In genomic region chr4:103075894-103076776, GRCh38 we compare ENCODE assay signal across 1 cellular context.
TF ChIP-seq lines count a peak whose summit lies in the region.

A gene with protein sequence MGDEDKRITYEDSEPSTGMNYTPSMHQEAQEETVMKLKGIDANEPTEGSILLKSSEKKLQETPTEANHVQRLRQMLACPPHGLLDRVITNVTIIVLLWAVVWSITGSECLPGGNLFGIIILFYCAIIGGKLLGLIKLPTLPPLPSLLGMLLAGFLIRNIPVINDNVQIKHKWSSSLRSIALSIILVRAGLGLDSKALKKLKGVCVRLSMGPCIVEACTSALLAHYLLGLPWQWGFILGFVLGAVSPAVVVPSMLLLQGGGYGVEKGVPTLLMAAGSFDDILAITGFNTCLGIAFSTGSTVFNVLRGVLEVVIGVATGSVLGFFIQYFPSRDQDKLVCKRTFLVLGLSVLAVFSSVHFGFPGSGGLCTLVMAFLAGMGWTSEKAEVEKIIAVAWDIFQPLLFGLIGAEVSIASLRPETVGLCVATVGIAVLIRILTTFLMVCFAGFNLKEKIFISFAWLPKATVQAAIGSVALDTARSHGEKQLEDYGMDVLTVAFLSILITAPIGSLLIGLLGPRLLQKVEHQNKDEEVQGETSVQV (minus strand): TSS chr4:103076761. CDS start chr4:103067550, 9,211 bp downstream.

TF ChIP-seq in HepG2, 621 proteins besides CTCF, POLR2A, EP300 and RAD21 (continued from another document and continues in another):
- TF ChIP-seq, protein P1, sequence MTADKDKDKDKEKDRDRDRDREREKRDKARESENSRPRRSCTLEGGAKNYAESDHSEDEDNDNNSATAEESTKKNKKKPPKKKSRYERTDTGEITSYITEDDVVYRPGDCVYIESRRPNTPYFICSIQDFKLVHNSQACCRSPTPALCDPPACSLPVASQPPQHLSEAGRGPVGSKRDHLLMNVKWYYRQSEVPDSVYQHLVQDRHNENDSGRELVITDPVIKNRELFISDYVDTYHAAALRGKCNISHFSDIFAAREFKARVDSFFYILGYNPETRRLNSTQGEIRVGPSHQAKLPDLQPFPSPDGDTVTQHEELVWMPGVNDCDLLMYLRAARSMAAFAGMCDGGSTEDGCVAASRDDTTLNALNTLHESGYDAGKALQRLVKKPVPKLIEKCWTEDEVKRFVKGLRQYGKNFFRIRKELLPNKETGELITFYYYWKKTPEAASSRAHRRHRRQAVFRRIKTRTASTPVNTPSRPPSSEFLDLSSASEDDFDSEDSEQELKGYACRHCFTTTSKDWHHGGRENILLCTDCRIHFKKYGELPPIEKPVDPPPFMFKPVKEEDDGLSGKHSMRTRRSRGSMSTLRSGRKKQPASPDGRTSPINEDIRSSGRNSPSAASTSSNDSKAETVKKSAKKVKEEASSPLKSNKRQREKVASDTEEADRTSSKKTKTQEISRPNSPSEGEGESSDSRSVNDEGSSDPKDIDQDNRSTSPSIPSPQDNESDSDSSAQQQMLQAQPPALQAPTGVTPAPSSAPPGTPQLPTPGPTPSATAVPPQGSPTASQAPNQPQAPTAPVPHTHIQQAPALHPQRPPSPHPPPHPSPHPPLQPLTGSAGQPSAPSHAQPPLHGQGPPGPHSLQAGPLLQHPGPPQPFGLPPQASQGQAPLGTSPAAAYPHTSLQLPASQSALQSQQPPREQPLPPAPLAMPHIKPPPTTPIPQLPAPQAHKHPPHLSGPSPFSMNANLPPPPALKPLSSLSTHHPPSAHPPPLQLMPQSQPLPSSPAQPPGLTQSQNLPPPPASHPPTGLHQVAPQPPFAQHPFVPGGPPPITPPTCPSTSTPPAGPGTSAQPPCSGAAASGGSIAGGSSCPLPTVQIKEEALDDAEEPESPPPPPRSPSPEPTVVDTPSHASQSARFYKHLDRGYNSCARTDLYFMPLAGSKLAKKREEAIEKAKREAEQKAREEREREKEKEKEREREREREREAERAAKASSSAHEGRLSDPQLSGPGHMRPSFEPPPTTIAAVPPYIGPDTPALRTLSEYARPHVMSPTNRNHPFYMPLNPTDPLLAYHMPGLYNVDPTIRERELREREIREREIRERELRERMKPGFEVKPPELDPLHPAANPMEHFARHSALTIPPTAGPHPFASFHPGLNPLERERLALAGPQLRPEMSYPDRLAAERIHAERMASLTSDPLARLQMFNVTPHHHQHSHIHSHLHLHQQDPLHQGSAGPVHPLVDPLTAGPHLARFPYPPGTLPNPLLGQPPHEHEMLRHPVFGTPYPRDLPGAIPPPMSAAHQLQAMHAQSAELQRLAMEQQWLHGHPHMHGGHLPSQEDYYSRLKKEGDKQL (CRISPR knock-in tag; IDR thresholded peaks at IDR 0.05; ENCODE audit: low read depth): 0 out of 2 replicates have a peak, but pooled peaks have one; percentile 19
- no peak for TF ChIP-seq ZNF121 (CRISPR knock-in tag; IDR thresholded peaks at IDR 0.05)
- no peak for TF ChIP-seq NR3C1 (CRISPR knock-in tag; IDR thresholded peaks at IDR 0.05)
- TF ChIP-seq, protein P2, sequence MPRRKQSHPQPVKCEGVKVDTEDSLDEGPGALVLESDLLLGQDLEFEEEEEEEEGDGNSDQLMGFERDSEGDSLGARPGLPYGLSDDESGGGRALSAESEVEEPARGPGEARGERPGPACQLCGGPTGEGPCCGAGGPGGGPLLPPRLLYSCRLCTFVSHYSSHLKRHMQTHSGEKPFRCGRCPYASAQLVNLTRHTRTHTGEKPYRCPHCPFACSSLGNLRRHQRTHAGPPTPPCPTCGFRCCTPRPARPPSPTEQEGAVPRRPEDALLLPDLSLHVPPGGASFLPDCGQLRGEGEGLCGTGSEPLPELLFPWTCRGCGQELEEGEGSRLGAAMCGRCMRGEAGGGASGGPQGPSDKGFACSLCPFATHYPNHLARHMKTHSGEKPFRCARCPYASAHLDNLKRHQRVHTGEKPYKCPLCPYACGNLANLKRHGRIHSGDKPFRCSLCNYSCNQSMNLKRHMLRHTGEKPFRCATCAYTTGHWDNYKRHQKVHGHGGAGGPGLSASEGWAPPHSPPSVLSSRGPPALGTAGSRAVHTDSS (CRISPR knock-in tag; conservative IDR thresholded peaks at IDR 0.05): 0 out of 2 replicates have a peak, but pooled peaks have one; percentile 19
- TF ChIP-seq DZIP1 (CRISPR knock-in tag; IDR thresholded peaks at IDR 0.05): peak; percentile 83; the same call in 1 of the 2 replicates
- TF ChIP-seq PLRG1 (conservative IDR thresholded peaks at IDR 0.05): no peak
- no peak for TF ChIP-seq EED (CRISPR knock-in tag; IDR thresholded peaks at IDR 0.05)
- 0 out of 2 replicates have a peak, but pooled peaks have one; percentile 37 for TF ChIP-seq CSRNP2 (CRISPR knock-in tag; conservative IDR thresholded peaks at IDR 0.05; ENCODE audit: low read depth)
- no peak for TF ChIP-seq HNRNPK (IDR thresholded peaks at IDR 0.05; ENCODE audit: low read depth, low read length, poor library complexity, severe bottlenecking)
- TF ChIP-seq ZBTB42 (CRISPR knock-in tag; IDR thresholded peaks at IDR 0.05): 0 out of 2 replicates have a peak, but pooled peaks have one; percentile 23
- no peak for TF ChIP-seq SOX5 (CRISPR knock-in tag; IDR thresholded peaks at IDR 0.05; ENCODE audit: borderline replicate concordance)
- TF ChIP-seq SNAI1 (CRISPR knock-in tag; IDR thresholded peaks at IDR 0.05; ENCODE audit: borderline replicate concordance): peak; percentile 29; the same call in 1 of the 2 replicates
- TF ChIP-seq, protein P3, sequence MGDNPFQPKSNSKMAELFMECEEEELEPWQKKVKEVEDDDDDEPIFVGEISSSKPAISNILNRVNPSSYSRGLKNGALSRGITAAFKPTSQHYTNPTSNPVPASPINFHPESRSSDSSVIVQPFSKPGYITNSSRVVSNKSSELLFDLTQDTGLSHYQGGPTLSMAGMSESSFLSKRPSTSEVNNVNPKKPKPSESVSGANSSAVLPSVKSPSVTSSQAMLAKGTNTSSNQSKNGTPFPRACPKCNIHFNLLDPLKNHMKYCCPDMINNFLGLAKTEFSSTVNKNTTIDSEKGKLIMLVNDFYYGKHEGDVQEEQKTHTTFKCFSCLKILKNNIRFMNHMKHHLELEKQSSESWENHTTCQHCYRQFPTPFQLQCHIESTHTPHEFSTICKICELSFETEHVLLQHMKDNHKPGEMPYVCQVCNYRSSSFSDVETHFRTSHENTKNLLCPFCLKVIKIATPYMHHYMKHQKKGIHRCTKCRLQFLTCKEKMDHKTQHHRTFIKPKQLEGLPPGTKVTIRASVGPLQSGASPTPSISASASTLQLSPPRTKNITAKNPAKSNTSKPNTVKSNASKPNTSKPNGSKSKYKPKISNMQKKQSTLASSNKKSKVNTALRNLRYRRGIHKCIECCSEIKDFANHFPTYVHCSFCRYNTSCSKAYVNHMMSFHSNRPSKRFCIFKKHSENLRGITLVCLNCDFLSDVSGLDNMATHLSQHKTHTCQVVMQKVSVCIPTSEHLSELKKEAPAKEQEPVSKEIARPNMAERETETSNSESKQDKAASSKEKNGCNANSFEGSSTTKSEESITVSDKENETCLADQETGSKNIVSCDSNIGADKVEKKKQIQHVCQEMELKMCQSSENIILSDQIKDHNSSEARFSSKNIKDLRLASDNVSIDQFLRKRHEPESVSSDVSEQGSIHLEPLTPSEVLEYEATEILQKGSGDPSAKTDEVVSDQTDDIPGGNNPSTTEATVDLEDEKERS (CRISPR knock-in tag; IDR thresholded peaks at IDR 0.05): peak; percentile 44; the same call in 1 of the 2 replicates
- 0 out of 2 replicates have a peak, but pooled peaks have one; percentile 51 for TF ChIP-seq HNRNPUL1 (IDR thresholded peaks at IDR 0.05; ENCODE audit: low read depth, low read length)
- peak; percentile 57; the same call in 1 of the 2 replicates for TF ChIP-seq ZNF446 (CRISPR knock-in tag; IDR thresholded peaks at IDR 0.05)
- TF ChIP-seq ZNF33B (CRISPR knock-in tag; IDR thresholded peaks at IDR 0.05): no peak
- TF ChIP-seq MED8 (CRISPR knock-in tag; IDR thresholded peaks at IDR 0.05; ENCODE audit: insufficient replicate concordance): no peak
- TF ChIP-seq, protein P4, sequence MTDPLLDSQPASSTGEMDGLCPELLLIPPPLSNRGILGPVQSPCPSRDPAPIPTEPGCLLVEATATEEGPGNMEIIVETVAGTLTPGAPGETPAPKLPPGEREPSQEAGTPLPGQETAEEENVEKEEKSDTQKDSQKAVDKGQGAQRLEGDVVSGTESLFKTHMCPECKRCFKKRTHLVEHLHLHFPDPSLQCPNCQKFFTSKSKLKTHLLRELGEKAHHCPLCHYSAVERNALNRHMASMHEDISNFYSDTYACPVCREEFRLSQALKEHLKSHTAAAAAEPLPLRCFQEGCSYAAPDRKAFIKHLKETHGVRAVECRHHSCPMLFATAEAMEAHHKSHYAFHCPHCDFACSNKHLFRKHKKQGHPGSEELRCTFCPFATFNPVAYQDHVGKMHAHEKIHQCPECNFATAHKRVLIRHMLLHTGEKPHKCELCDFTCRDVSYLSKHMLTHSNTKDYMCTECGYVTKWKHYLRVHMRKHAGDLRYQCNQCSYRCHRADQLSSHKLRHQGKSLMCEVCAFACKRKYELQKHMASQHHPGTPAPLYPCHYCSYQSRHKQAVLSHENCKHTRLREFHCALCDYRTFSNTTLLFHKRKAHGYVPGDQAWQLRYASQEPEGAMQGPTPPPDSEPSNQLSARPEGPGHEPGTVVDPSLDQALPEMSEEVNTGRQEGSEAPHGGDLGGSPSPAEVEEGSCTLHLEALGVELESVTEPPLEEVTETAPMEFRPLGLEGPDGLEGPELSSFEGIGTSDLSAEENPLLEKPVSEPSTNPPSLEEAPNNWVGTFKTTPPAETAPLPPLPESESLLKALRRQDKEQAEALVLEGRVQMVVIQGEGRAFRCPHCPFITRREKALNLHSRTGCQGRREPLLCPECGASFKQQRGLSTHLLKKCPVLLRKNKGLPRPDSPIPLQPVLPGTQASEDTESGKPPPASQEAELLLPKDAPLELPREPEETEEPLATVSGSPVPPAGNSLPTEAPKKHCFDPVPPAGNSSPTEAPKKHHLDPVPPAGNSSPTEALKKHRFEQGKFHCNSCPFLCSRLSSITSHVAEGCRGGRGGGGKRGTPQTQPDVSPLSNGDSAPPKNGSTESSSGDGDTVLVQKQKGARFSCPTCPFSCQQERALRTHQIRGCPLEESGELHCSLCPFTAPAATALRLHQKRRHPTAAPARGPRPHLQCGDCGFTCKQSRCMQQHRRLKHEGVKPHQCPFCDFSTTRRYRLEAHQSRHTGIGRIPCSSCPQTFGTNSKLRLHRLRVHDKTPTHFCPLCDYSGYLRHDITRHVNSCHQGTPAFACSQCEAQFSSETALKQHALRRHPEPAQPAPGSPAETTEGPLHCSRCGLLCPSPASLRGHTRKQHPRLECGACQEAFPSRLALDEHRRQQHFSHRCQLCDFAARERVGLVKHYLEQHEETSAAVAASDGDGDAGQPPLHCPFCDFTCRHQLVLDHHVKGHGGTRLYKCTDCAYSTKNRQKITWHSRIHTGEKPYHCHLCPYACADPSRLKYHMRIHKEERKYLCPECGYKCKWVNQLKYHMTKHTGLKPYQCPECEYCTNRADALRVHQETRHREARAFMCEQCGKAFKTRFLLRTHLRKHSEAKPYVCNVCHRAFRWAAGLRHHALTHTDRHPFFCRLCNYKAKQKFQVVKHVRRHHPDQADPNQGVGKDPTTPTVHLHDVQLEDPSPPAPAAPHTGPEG (CRISPR knock-in tag; IDR thresholded peaks at IDR 0.05): peak; percentile 39; the same call in 1 of the 2 replicates
- TF ChIP-seq ZBTB8A (CRISPR knock-in tag; IDR thresholded peaks at IDR 0.05; ENCODE audit: borderline replicate concordance, low read depth): peak; percentile 27; the same call in 1 of the 2 replicates
- peak; percentile 93 for TF ChIP-seq MXD1 (CRISPR knock-in tag; IDR thresholded peaks at IDR 0.05)
- TF ChIP-seq ZNF724P (CRISPR knock-in tag; IDR thresholded peaks at IDR 0.05; ENCODE audit: borderline replicate concordance): peak; percentile 82; the same call in 1 of the 2 replicates
- TF ChIP-seq, protein P5, sequence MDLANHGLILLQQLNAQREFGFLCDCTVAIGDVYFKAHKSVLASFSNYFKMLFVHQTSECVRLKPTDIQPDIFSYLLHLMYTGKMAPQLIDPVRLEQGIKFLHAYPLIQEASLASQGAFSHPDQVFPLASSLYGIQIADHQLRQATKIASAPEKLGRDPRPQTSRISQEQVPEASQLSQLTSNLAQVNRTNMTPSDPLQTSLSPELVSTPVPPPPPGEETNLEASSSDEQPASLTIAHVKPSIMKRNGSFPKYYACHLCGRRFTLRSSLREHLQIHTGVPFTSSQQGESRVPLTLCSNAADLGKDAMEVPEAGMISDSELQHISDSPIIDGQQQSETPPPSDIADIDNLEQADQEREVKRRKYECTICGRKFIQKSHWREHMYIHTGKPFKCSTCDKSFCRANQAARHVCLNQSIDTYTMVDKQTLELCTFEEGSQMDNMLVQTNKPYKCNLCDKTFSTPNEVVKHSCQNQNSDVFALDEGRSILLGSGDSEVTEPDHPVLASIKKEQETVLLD (CRISPR knock-in tag; IDR thresholded peaks at IDR 0.05; ENCODE audit: low read depth): 0 out of 2 replicates have a peak, but pooled peaks have one; percentile 38
- TF ChIP-seq TAF15 (IDR thresholded peaks at IDR 0.05; ENCODE audit: low read depth, low read length, poor library complexity, severe bottlenecking): no peak
- TF ChIP-seq JARID2 (CRISPR knock-in tag; IDR thresholded peaks at IDR 0.05; ENCODE audit: insufficient replicate concordance): peak; percentile 22
- TF ChIP-seq MYNN (CRISPR knock-in tag; IDR thresholded peaks at IDR 0.05; ENCODE audit: low read depth): 0 out of 2 replicates have a peak, but pooled peaks have one; percentile 29
